ENCODE assay signal across 20 cellular contexts in the genomic region with DNA sequence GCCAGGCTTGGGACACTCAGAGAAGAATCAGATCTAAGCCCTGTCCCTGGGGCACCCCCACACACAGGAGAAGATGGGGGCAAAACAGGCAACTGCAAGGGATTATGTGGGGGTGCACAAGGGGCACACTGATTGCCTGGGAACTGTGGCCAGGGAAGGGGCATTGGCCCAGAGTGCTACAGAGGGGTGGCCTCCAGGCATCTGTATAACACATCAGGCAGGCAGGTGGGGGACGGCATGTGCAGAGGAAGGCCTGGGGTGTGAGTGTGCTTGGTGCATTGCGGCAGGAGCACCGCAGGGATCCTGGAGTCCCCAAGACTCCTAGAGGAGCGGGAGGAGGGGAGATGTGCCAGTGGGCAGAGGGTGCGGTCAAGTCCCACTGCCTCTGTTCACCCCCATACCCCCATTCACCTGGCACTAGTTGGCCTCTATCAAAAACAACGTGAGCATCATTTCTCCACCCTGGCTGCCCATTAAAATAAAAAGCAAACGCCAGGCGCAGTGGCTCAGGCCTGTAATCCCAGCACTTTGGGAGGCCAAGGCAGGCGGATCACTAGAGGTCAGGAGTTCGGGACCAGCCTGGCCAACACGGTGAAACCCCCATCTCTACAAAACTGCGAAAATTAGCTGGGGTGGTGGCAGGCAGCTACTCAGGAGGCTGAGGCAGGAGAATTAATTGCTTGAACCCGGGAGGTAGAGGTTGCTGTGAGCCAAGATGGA. TPM values are rescaled to one million over a fixed set of nuclear protein-coding genes. Genes with fewer than 3 reads are reported as not detected.
"Had no signal": no experiment of that assay in that cellular context is flagged by ENCODE, and none has a peak within 500 bp of the region (broad histone marks: within the 10 kb centered on the region; RNA-seq: fewer than 3 reads in every experiment).

No MANE protein-coding gene starts in this region.

- H3K27ac Mint-ChIP-seq: T-cell had no signal

- H3K36me3 Mint-ChIP-seq: activated naive CD4-positive, alpha-beta T cell treated with anti-CD3 and anti-CD28 coated beads, Interleukin-2, amount 10 ng/mL, durations not matched to agents 7 days and 5 days; T-cell had no signal

- ATAC-seq: esophagus mucosa, left lobe of liver, pancreas, T-cell had no signal

- H3K9me3 Mint-ChIP-seq: activated naive CD4-positive, alpha-beta T cell treated with anti-CD3 and anti-CD28 coated beads, Interleukin-2, amount 10 ng/mL, durations not matched to agents 7 days and 5 days; T-cell had no signal

- DNase-seq: activated CD4-positive, alpha-beta T cell treated with anti-CD3 and anti-CD28 coated beads, Interleukin-2, amount 50 U/mL, for 48 hours; activated CD4-positive, CD25-positive, alpha-beta regulatory T cell treated with anti-CD3 and anti-CD28 coated beads, Interleukin-2, amount 50 U/mL, for 72 hours; activated naive CD4-positive, alpha-beta T cell treated with anti-CD3 and anti-CD28 coated beads, Interleukin-2, amount 10 ng/mL, durations not matched to agents 7 days and 5 days; hippocampal formation; mammary epithelial cell; SK-N-SH; stimulated activated CD4-positive, alpha-beta T cell treated with anti-CD3 and anti-CD28 coated beads, Interleukin-1b, Interleukin-23, amount 100 ng/mL, for 48 hours; stimulated activated naive CD4-positive, alpha-beta T cell; T-cell; T1000 had no signal

RNA-seq across cellular contexts. Expression of a gene that starts 41.5 kb away (rescaled TPM):
- total RNA-seq: adrenal gland, chondrocyte, dermis microvascular lymphatic vessel endothelial cell, esophagus mucosa, glomerular endothelial cell, left lobe of liver, mammary epithelial cell, mucosa of descending colon, pancreas, subcutaneous adipose tissue, T-cell, vagina had no signal
